In genomic region chr2:91809391-91809790, GRCh38 we compare ENCODE assay signal across 8 cellular contexts.
DNase-seq lines count a peak whose midpoint lies in the region; ATAC-seq and TF ChIP-seq lines count a peak whose summit lies in the region.
"Not testable (repeated sequence)": the region's sequence is repeated elsewhere in the genome, so short reads cannot be mapped to it uniquely, and the experiment has no call there.

No MANE protein-coding gene starts in this region.

- DNase-seq in WERI-Rb-1; choroid plexus epithelial cell (ENCODE audit: low read depth); fibroblast of villous mesenchyme (ENCODE audit: low read depth); right atrium auricular region (ENCODE audit: low spot score); prostate gland (ENCODE audit: low spot score): not testable (repeated sequence)
- peak; percentile 19 for DNase-seq in activated naive CD8-positive, alpha-beta T cell treated with anti-CD3 and anti-CD28 coated beads, Interleukin-2, amount 10 ng/mL, durations not matched to agents 7 days and 5 days
- DNase-seq in stimulated activated CD4-positive, alpha-beta T cell treated with anti-CD3 and anti-CD28 coated beads, Interleukin-15, amount 100 ng/mL, for 24 hours: peak; percentile 0
- DNase-seq in upper lobe of left lung: peak in 1 of 2 donors; percentile 68

- H3K27ac Mint-ChIP-seq in activated naive CD8-positive, alpha-beta T cell treated with anti-CD3 and anti-CD28 coated beads, Interleukin-2, amount 10 ng/mL, durations not matched to agents 7 days and 5 days: not testable (repeated sequence)

- not testable (repeated sequence) for H3K4me3 Mint-ChIP-seq in activated naive CD8-positive, alpha-beta T cell treated with anti-CD3 and anti-CD28 coated beads, Interleukin-2, amount 10 ng/mL, durations not matched to agents 7 days and 5 days

- POLR2A ChIA-PET in activated naive CD8-positive, alpha-beta T cell treated with anti-CD3 and anti-CD28 coated beads, Interleukin-2, amount 10 ng/mL, durations not matched to agents 7 days and 5 days (lab: Charles Lee): not testable (repeated sequence)

- not testable (repeated sequence) for ATAC-seq in activated naive CD8-positive, alpha-beta T cell treated with anti-CD3 and anti-CD28 coated beads, Interleukin-2, amount 10 ng/mL, durations not matched to agents 7 days and 5 days (ENCODE audit: low read depth); upper lobe of left lung (ENCODE audit: low FRiP score in 2 of 2)

- not testable (repeated sequence) for H3K27me3 ChIP-seq in WERI-Rb-1 (ENCODE audit: insufficient read depth, low read depth, severe bottlenecking); right atrium auricular region; prostate gland (replicated peaks; ENCODE audit: insufficient read depth); upper lobe of left lung

- H3K4me3 ChIP-seq in WERI-Rb-1 (ENCODE audit: low read depth, low read length): peak overlapping the region; percentile 34
- peak overlapping the region; percentile 35 for H3K4me3 ChIP-seq in choroid plexus epithelial cell (ENCODE audit: low read depth, low read length)
- peak overlapping the region; percentile 30 for H3K4me3 ChIP-seq in fibroblast of villous mesenchyme (ENCODE audit: low read depth, low read length)
- H3K4me3 ChIP-seq in right atrium auricular region: peak overlapping the region; percentile 34 to 47
- peak overlapping the region; percentile 18 to 19 for H3K4me3 ChIP-seq in prostate gland
- peak overlapping the region in 3 of 4 donors; percentile 28 to 45 (median 39) for H3K4me3 ChIP-seq in upper lobe of left lung

- not testable (repeated sequence) for H3K9me3 ChIP-seq in WERI-Rb-1 (ENCODE audit: severe bottlenecking); right atrium auricular region; prostate gland; upper lobe of left lung

- TF ChIP-seq POLR2A in prostate gland (IDR thresholded peaks at IDR 0.05); upper lobe of left lung (IDR thresholded peaks at IDR 0.05): not testable (repeated sequence)

- TF ChIP-seq EP300 in upper lobe of left lung (IDR thresholded peaks at IDR 0.05): not testable (repeated sequence)

- not testable (repeated sequence) for H3K4me1 ChIP-seq in right atrium auricular region; prostate gland (replicated peaks); upper lobe of left lung

- not testable (repeated sequence) for H3K4me1 Mint-ChIP-seq in activated naive CD8-positive, alpha-beta T cell treated with anti-CD3 and anti-CD28 coated beads, Interleukin-2, amount 10 ng/mL, durations not matched to agents 7 days and 5 days

- not testable (repeated sequence) for TF ChIP-seq CTCF in WERI-Rb-1 (IDR thresholded peaks at IDR 0.05; ENCODE audit: low read depth, low read length); choroid plexus epithelial cell (conservative IDR thresholded peaks at IDR 0.05; ENCODE audit: low read depth, low read length); fibroblast of villous mesenchyme (IDR thresholded peaks at IDR 0.05; ENCODE audit: insufficient read depth, low read depth, low read length); right atrium auricular region (IDR thresholded peaks at IDR 0.05); prostate gland (IDR thresholded peaks at IDR 0.05); upper lobe of left lung (IDR thresholded peaks at IDR 0.05)

- H3K27me3 Mint-ChIP-seq in activated naive CD8-positive, alpha-beta T cell treated with anti-CD3 and anti-CD28 coated beads, Interleukin-2, amount 10 ng/mL, durations not matched to agents 7 days and 5 days: not testable (repeated sequence)

- intact Hi-C loops in prostate gland (cut with DNase I): not testable (repeated sequence)

- not testable (repeated sequence) for H3K9me3 Mint-ChIP-seq in activated naive CD8-positive, alpha-beta T cell treated with anti-CD3 and anti-CD28 coated beads, Interleukin-2, amount 10 ng/mL, durations not matched to agents 7 days and 5 days

- WGBS in prostate gland: 3% methylated on average over 14 of the region's 60 CpGs
- no CpG with 5 or more reads among the region's 60 CpGs for WGBS in upper lobe of left lung, 2 donors

- not testable (repeated sequence) for H3K36me3 Mint-ChIP-seq in activated naive CD8-positive, alpha-beta T cell treated with anti-CD3 and anti-CD28 coated beads, Interleukin-2, amount 10 ng/mL, durations not matched to agents 7 days and 5 days

- H3K27ac ChIP-seq in WERI-Rb-1, right atrium auricular region, prostate gland, upper lobe of left lung: not testable (repeated sequence)

- H3K36me3 ChIP-seq in WERI-Rb-1, right atrium auricular region, prostate gland, upper lobe of left lung: not testable (repeated sequence)
